ENCODE assay signal across 16 cellular contexts in genomic region chr9:18941060-18941746, GRCh38.
"Had no signal": no experiment of that assay in that cellular context is flagged by ENCODE, and none has a peak within 500 bp of the region (broad histone marks: within the 10 kb centered on the region; RNA-seq: fewer than 3 reads in every experiment).

No MANE protein-coding gene starts in this region.

- DNase-seq: dermis blood vessel endothelial cell; effector memory CD4-positive, alpha-beta T cell; foreskin keratinocyte; mesenchymal stem cell; mucosa of descending colon; naive B cell; pancreas; retina; right lobe of liver; small intestine; stimulated activated CD4-positive, alpha-beta T cell treated with anti-CD3 and anti-CD28 coated beads, Interleukin-15, amount 100 ng/mL, for 24 hours; stimulated activated CD4-positive, alpha-beta T cell treated with anti-CD3 and anti-CD28 coated beads, Interleukin-2, amount 100 ng/mL, for 48 hours; stimulated activated naive B cell treated with anti-CD40 and anti-IgM and Interleukin-4, amounts not matched to agents 10 μg/mL and 1 μg/mL and 100 μg/mL, for 72 hours; upper lobe of left lung had no signal

- ATAC-seq: foreskin keratinocyte; gastroesophageal sphincter; mucosa of descending colon; natural killer cell treated with Interleukin-12 subunit alpha and Interleukin-12 subunit beta and Interleukin-15 and Interleukin-18, amount 100 ng/mL, for 72 hours; pancreas; right lobe of liver; stimulated activated naive B cell treated with anti-CD40 and anti-IgM and Interleukin-4, amounts not matched to agents 10 μg/mL and 1 μg/mL and 100 μg/mL, for 72 hours had no signal
